In the genomic region with DNA sequence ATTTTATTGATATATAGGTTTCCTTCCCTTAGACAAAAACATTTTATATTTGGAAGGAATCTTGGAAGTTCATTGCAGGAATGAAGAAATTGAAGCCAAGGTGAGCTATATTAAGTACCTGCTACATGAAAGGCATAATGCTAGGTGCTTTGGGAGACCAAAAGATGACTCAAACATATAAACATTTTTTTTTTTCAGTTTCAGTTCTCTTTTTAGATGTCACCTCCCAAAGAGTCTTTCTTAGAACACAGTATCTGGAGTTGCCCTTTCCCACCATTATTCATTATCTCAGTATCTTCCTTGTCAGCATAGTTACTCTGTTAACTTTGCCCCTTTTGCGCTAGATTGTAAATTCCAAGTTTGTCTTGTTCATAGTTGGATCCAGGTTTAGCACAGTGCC, we compare ENCODE assay signal across 8 cellular contexts. TPM values are rescaled to one million over a fixed set of nuclear protein-coding genes. Genes with fewer than 3 reads are reported as not detected.
DNase-seq lines count a peak whose midpoint lies in the region; ATAC-seq and TF ChIP-seq lines count a peak whose summit lies in the region.

No MANE protein-coding gene starts in this region.

- H3K27ac Mint-ChIP-seq in activated naive CD4-positive, alpha-beta T cell treated with anti-CD3 and anti-CD28 coated beads, Interleukin-2, amount 10 ng/mL, durations not matched to agents 7 days and 5 days = peak overlapping the region; percentile 97
- H3K27ac Mint-ChIP-seq in T-helper 2 cell treated with Interferon-gamma antibody and Interleukin-4, amounts not matched to agents 5 μg/mL and 100 μg/mL, for 36 hours = peak overlapping the region; percentile 93

- peaks cover 16 to 23% of the 10 kb centered on the region in 2 donors for H3K4me1 ChIP-seq in thoracic aorta (ENCODE audit: control insufficient read depth in 1 of 2, low read depth in 2 of 2)

- TF ChIP-seq CTCF in thoracic aorta (IDR thresholded peaks at IDR 0.05) = no peak
- no peak for TF ChIP-seq CTCF in omental fat pad (IDR thresholded peaks at IDR 0.05)

- H3K36me3 Mint-ChIP-seq in activated naive CD4-positive, alpha-beta T cell treated with anti-CD3 and anti-CD28 coated beads, Interleukin-2, amount 10 ng/mL, durations not matched to agents 7 days and 5 days = peaks cover 10% of the 10 kb centered on the region
- H3K36me3 Mint-ChIP-seq in T-helper 2 cell treated with Interferon-gamma antibody and Interleukin-4, amounts not matched to agents 5 μg/mL and 100 μg/mL, for 36 hours (ENCODE audit: low read depth) = peaks cover 16% of the 10 kb centered on the region

- DNase-seq in activated naive CD4-positive, alpha-beta T cell treated with anti-CD3 and anti-CD28 coated beads, Interleukin-2, amount 10 ng/mL, durations not matched to agents 7 days and 5 days = no peak
- DNase-seq in activated naive CD4-positive, alpha-beta T cell (lab: John Stamatoyannopoulos, UW) = no peak
- no peak for DNase-seq in T-helper 2 cell treated with Interferon-gamma antibody and Interleukin-4, amounts not matched to agents 5 μg/mL and 100 μg/mL, for 36 hours (ENCODE audit: low spot score)
- DNase-seq in thoracic aorta (ENCODE audit: low spot score) (no peak), omental fat pad (ENCODE audit: low spot score) (no peak), SK-N-DZ (ENCODE audit: low spot score) (no peak), H4 (ENCODE audit: low spot score) (no peak)

- H3K27me3 Mint-ChIP-seq in activated naive CD4-positive, alpha-beta T cell treated with anti-CD3 and anti-CD28 coated beads, Interleukin-2, amount 10 ng/mL, durations not matched to agents 7 days and 5 days = no peaks in the 10 kb centered on the region
- H3K27me3 Mint-ChIP-seq in T-helper 2 cell treated with Interferon-gamma antibody and Interleukin-4, amounts not matched to agents 5 μg/mL and 100 μg/mL, for 36 hours (ENCODE audit: low read depth) = no peaks in the 10 kb centered on the region

- peaks cover 50% of the 10 kb centered on the region for H3K4me1 Mint-ChIP-seq in activated naive CD4-positive, alpha-beta T cell treated with anti-CD3 and anti-CD28 coated beads, Interleukin-2, amount 10 ng/mL, durations not matched to agents 7 days and 5 days
- peaks cover 36% of the 10 kb centered on the region for H3K4me1 Mint-ChIP-seq in T-helper 2 cell treated with Interferon-gamma antibody and Interleukin-4, amounts not matched to agents 5 μg/mL and 100 μg/mL, for 36 hours (ENCODE audit: low read depth)

- H3K27ac ChIP-seq in thoracic aorta = no peak overlapping the region

- peak overlapping the region; percentile 99 for H3K4me3 ChIP-seq in iPS-11a (ENCODE audit: low read depth, low read length)
- peak overlapping the region; percentile 90 for H3K4me3 ChIP-seq in thoracic aorta

- no peaks in the 10 kb centered on the region for H3K9me3 ChIP-seq in thoracic aorta

- no peaks in the 10 kb centered on the region for H3K27me3 ChIP-seq in thoracic aorta (replicated peaks; ENCODE audit: insufficient read depth)

- CTCF ChIA-PET in activated naive CD4-positive, alpha-beta T cell treated with anti-CD3 and anti-CD28 coated beads, Interleukin-2, amount 10 ng/mL, durations not matched to agents 7 days and 5 days (lab: Charles Lee) = no interaction called here

- H3K4me3 Mint-ChIP-seq in activated naive CD4-positive, alpha-beta T cell treated with anti-CD3 and anti-CD28 coated beads, Interleukin-2, amount 10 ng/mL, durations not matched to agents 7 days and 5 days = peak overlapping the region; percentile 99
- H3K4me3 Mint-ChIP-seq in T-helper 2 cell treated with Interferon-gamma antibody and Interleukin-4, amounts not matched to agents 5 μg/mL and 100 μg/mL, for 36 hours = peak overlapping the region; percentile 93

- no peak for ATAC-seq in thoracic aorta (ENCODE audit: insufficient number of reproducible peaks, low FRiP score, low read depth)
- ATAC-seq in omental fat pad (ENCODE audit: low FRiP score) = no peak

- peaks cover 2% of the 10 kb centered on the region for H3K9me3 Mint-ChIP-seq in activated naive CD4-positive, alpha-beta T cell treated with anti-CD3 and anti-CD28 coated beads, Interleukin-2, amount 10 ng/mL, durations not matched to agents 7 days and 5 days
- H3K9me3 Mint-ChIP-seq in T-helper 2 cell treated with Interferon-gamma antibody and Interleukin-4, amounts not matched to agents 5 μg/mL and 100 μg/mL, for 36 hours = peaks cover 3% of the 10 kb centered on the region

- no peaks in the 10 kb centered on the region for H3K36me3 ChIP-seq in thoracic aorta

RNA-seq across cellular contexts. Expression of a gene that starts 1.1 kb away (rescaled TPM):
- total RNA-seq in thoracic aorta (10 to 100 TPM in 1 of 2 donors, 1 to 10 TPM in 1; 8.7 to 22.1 TPM), omental fat pad (10 to 100 TPM in 3 of 4 donors, 1 to 10 TPM in 1; 5.6 to 11.3 (median 10.8) TPM)
- polyA plus RNA-seq in SK-N-DZ (2014; cell fraction: cytosol; rRNA removed) = 26.9 and 33.0 TPM in 2 replicates
- 4.9 and 6.5 TPM in 2 replicates for polyA plus RNA-seq in SK-N-DZ (2014; cell fraction: nucleus; rRNA removed)
- total RNA-seq in H4 (2014; rRNA removed; shearing (Covaris generic)) = 13.0 TPM in 2 replicates

RNA-seq across cellular contexts. Expression of a gene that starts 1.6 kb away (rescaled TPM):
- total RNA-seq in thoracic aorta = 10 to 100 TPM; 20.3 to 28.5 TPM
- total RNA-seq in omental fat pad = 10 to 100 TPM; 42.8 to 70.4 (median 59.8) TPM
- polyA plus RNA-seq in SK-N-DZ (2014; cell fraction: cytosol; rRNA removed) = 9.8 and 10.4 TPM in 2 replicates
- 7.4 and 9.6 TPM in 2 replicates for polyA plus RNA-seq in SK-N-DZ (2014; cell fraction: nucleus; rRNA removed)
- 13.3 and 15.1 TPM in 2 replicates for total RNA-seq in H4 (2014; rRNA removed; shearing (Covaris generic))
